Comparison of ENCODE assay signal across 19 cellular contexts in genomic region chr13:96527497-96527896, GRCh38.
A peak's percentile ranks its signal among the peaks of the same experiment; 100 is the strongest.
DNase-seq lines count a peak whose midpoint lies in the region; ATAC-seq and TF ChIP-seq lines count a peak whose summit lies in the region.
"Had no signal": no experiment of that assay in that cellular context is flagged by ENCODE, and none has a peak within 500 bp of the region (broad histone marks: within the 10 kb centered on the region; RNA-seq: fewer than 3 reads in every experiment).

No MANE protein-coding gene starts in this region.

- peaks cover 4% of the 10 kb centered on the region for H3K4me1 Mint-ChIP-seq in endothelial cell (ENCODE audit: unreplicated experiment)
- peaks cover 4% of the 10 kb centered on the region for H3K4me1 Mint-ChIP-seq in glutamatergic neuron (ENCODE audit: low read depth, unreplicated experiment)

- no peak overlapping the region for H3K4me3 ChIP-seq in esophagus squamous epithelium
- H3K4me3 ChIP-seq: HAP-1 had no signal

- no peaks in the 10 kb centered on the region for H3K9me3 ChIP-seq in esophagus squamous epithelium
- H3K9me3 ChIP-seq: HAP-1 had no signal

- peak overlapping the region; percentile 27 for H3K27ac Mint-ChIP-seq in endothelial cell (ENCODE audit: unreplicated experiment)
- H3K27ac Mint-ChIP-seq in glutamatergic neuron (ENCODE audit: unreplicated experiment) = no peak overlapping the region

- H3K27ac ChIP-seq in esophagus squamous epithelium = no peak overlapping the region

- H3K4me3 Mint-ChIP-seq in endothelial cell (ENCODE audit: unreplicated experiment) = no peak overlapping the region
- no peak overlapping the region for H3K4me3 Mint-ChIP-seq in glutamatergic neuron (ENCODE audit: unreplicated experiment)

- TF ChIP-seq CTCF in endothelial cell (IDR thresholded peaks at IDR 0.05; ENCODE audit: unreplicated experiment) (no peak), esophagus squamous epithelium (IDR thresholded peaks at IDR 0.05) (no peak), glutamatergic neuron (IDR thresholded peaks at IDR 0.05; ENCODE audit: partially characterized antibody, unreplicated experiment) (no peak)

- no peaks in the 10 kb centered on the region for H3K27me3 Mint-ChIP-seq in endothelial cell (ENCODE audit: unreplicated experiment)
- peaks cover 2% of the 10 kb centered on the region for H3K27me3 Mint-ChIP-seq in glutamatergic neuron (ENCODE audit: unreplicated experiment)

- H3K36me3 ChIP-seq in esophagus squamous epithelium = no peaks in the 10 kb centered on the region
- H3K36me3 ChIP-seq: HAP-1 had no signal

- H3K36me3 Mint-ChIP-seq in endothelial cell (ENCODE audit: low read depth, unreplicated experiment) (no peaks in the 10 kb centered on the region), glutamatergic neuron (ENCODE audit: unreplicated experiment) (no peaks in the 10 kb centered on the region)

- 45 to 49% methylated on average over 3 of the region's 3 CpGs for WGBS in esophagus squamous epithelium, 2 donors

- no peaks in the 10 kb centered on the region for H3K4me1 ChIP-seq in esophagus squamous epithelium

- ATAC-seq in HG02852 (IDR thresholded peaks at IDR 0.05; ENCODE audit: unreplicated experiment) = no peak
- ATAC-seq: PC-3, SK-N-SH treated with all-trans-retinoic acid at 6 μM for 48 hours had no signal

- no peaks in the 10 kb centered on the region for H3K27me3 ChIP-seq in esophagus squamous epithelium

- H3K9me3 Mint-ChIP-seq in endothelial cell (ENCODE audit: unreplicated experiment) = no peaks in the 10 kb centered on the region
- H3K9me3 Mint-ChIP-seq in glutamatergic neuron (ENCODE audit: unreplicated experiment) = peaks cover 1% of the 10 kb centered on the region

- no peak for TF ChIP-seq POLR2A in esophagus squamous epithelium (IDR thresholded peaks at IDR 0.05)

- peak; percentile 6 for DNase-seq in NCI-H82 (lab: John Stamatoyannopoulos, UW)
- no peak for DNase-seq in NCI-H82 treated with DMSO at 0.1 percent for 48 hours (lab: John Stamatoyannopoulos, UW; ENCODE audit: unreplicated experiment)
- peak; percentile 50 for DNase-seq in SK-N-DZ (ENCODE audit: low spot score)
- DNase-seq in endothelial cell (ENCODE audit: low spot score) = no peak
- no peak for DNase-seq in esophagus squamous epithelium (lab: John Stamatoyannopoulos, UW)
- no peak for DNase-seq in glutamatergic neuron
- DNase-seq in NCI-H2081 (lab: John Stamatoyannopoulos, UW) = no peak
- DNase-seq: Calu3, DMS79 treated with DMSO at 0.1 percent for 48 hours, NCI-H1092, NCI-H1417 treated with DMSO at 0.1 percent for 48 hours, NCI-H1694 treated with DMSO at 0.1 percent for 48 hours, NCI-H2107, NCI-H226, NCI-H510A treated with DMSO at 0.1 percent for 48 hours, PC-3 had no signal

- intact Hi-C loops in esophagus squamous epithelium (cut with DNase I) = no loop called here

Comparison
In these comparisons a context has a peak if more than half of its experiments do, and no peak if none do; other contexts are left out.
1. DNase-seq: peak in NCI-H82 (single experiment) and SK-N-DZ (single experiment); none in NCI-H82 treated with DMSO at 0.1 percent for 48 hours (single experiment), endothelial cell (single experiment), esophagus squamous epithelium (single experiment), glutamatergic neuron (single experiment) and NCI-H2081 (0 of 2).